9 cellular contexts compared by ENCODE assay signal in genomic region chr2:6828299-6828584, GRCh38. TPM values are rescaled to one million over a fixed set of nuclear protein-coding genes. Genes with fewer than 3 reads are reported as not detected.
DNase-seq lines count a peak whose midpoint lies in the region; ATAC-seq and TF ChIP-seq lines count a peak whose summit lies in the region.
"Had no signal": no experiment of that assay in that cellular context is flagged by ENCODE, and none has a peak within 500 bp of the region (broad histone marks: within the 10 kb centered on the region; RNA-seq: fewer than 3 reads in every experiment).

No MANE protein-coding gene starts in this region.

- H3K9me3 ChIP-seq in hepatocyte (ENCODE audit: low read depth), result peaks cover 6% of the 10 kb centered on the region
- no peaks in the 10 kb centered on the region for H3K9me3 ChIP-seq in uterus

- no peak for TF ChIP-seq POLR2A in uterus (IDR thresholded peaks at IDR 0.05)

- WGBS in hepatocyte (ENCODE audit: low lambda C conversion rate, missing lambda C conversion rate), result 8% methylated on average over 2 of the region's 2 CpGs

- ATAC-seq in HG02588 (IDR thresholded peaks at IDR 0.05; ENCODE audit: unreplicated experiment) (no peak), HG02798 (IDR thresholded peaks at IDR 0.05; ENCODE audit: poor library complexity, unreplicated experiment) (no peak), HG02610 (IDR thresholded peaks at IDR 0.05; ENCODE audit: unreplicated experiment) (no peak)

- no peak overlapping the region for H3K4me3 ChIP-seq in Jurkat, Clone E6-1 (ENCODE audit: low read length)
- no peak overlapping the region for H3K4me3 ChIP-seq in hepatocyte
- H3K4me3 ChIP-seq in uterus, result no peak overlapping the region

- peak overlapping the region; percentile 57 for H3K4me2 ChIP-seq in hepatocyte

- H4K20me1 ChIP-seq in hepatocyte (ENCODE audit: insufficient read depth, poor library complexity, severe bottlenecking), result no peaks in the 10 kb centered on the region

- H3K79me2 ChIP-seq in hepatocyte, result no peaks in the 10 kb centered on the region

- no peaks in the 10 kb centered on the region for H3K36me3 ChIP-seq in hepatocyte (replicated peaks; ENCODE audit: insufficient read depth, low read depth)
- no peaks in the 10 kb centered on the region for H3K36me3 ChIP-seq in uterus

- no peaks in the 10 kb centered on the region for H3K9me2 ChIP-seq in hepatocyte (replicated peaks; ENCODE audit: insufficient read depth)

- H3K4me1 ChIP-seq in hepatocyte (ENCODE audit: insufficient read depth) (peaks cover 6% of the 10 kb centered on the region), uterus (no peaks in the 10 kb centered on the region)

- H2AFZ ChIP-seq in hepatocyte, result peak overlapping the region; percentile 17

- DNase-seq in Ammon's horn (ENCODE audit: low spot score), result peak; percentile 71
- DNase-seq in Jurkat, Clone E6-1 (ENCODE audit: low read depth, low spot score), result peak; percentile 63
- DNase-seq in SKM-1 treated with dmso at 0.1 percent for 144 hours (lab: John Stamatoyannopoulos, UW; ENCODE audit: unreplicated experiment), result peak; percentile 71
- DNase-seq in hepatocyte (ENCODE audit: low spot score), result peak; percentile 66
- DNase-seq in uterus, result no peak

- peak; percentile 64 for TF ChIP-seq CTCF in hepatocyte (IDR thresholded peaks at IDR 0.05; ENCODE audit: poor library complexity)
- peak; percentile 29 to 61 (median 48) for TF ChIP-seq CTCF in uterus (IDR thresholded peaks at IDR 0.05)

- intact Hi-C loops in uterus (cut with DNase I; ENCODE audit: low total_unique reads), result no loop called here

- H3K27ac ChIP-seq in hepatocyte, result peak overlapping the region; percentile 70
- peak overlapping the region in 1 of 2 donors; percentile 36 for H3K27ac ChIP-seq in uterus
- H3K27ac ChIP-seq: epithelial cell of prostate had no signal

- H3K27me3 ChIP-seq in hepatocyte (no peaks in the 10 kb centered on the region), uterus (no peaks in the 10 kb centered on the region)

RNA-seq across cellular contexts. Expression of gene CMPK2, which starts 37.5 kb away (rescaled TPM):
- 19.8 TPM for polyA plus RNA-seq in Jurkat, Clone E6-1 (2012; ENCODE audit: insufficient read depth, insufficient read length)
- total RNA-seq in hepatocyte (5.4 and 7.0 TPM in 2 replicates), uterus (1 to 10 TPM; 2.9 to 9.7 (median 8.0) TPM)
- polyA plus RNA-seq in hepatocyte, result 2.6 and 4.1 TPM in 2 replicates

RNA-seq across cellular contexts. Expression of gene RSAD2, which starts 49.3 kb away (rescaled TPM):
- polyA plus RNA-seq in Jurkat, Clone E6-1 (2012; ENCODE audit: insufficient read depth, insufficient read length), result 5.7 TPM
- 1.3 and 1.6 TPM in 2 replicates for total RNA-seq in hepatocyte
- polyA plus RNA-seq in hepatocyte, result 1.1 and 2.9 TPM in 2 replicates
- 10 to 100 TPM in 2 of 4 donors, under 1 TPM in 2; 0.29 to 14.7 (median 6.3) TPM for total RNA-seq in uterus

Comparison
In these comparisons a context has a peak if more than half of its experiments do, and no peak if none do; other contexts are left out.
1. DNase-seq: peak in Ammon's horn (single experiment), Jurkat, Clone E6-1 (single experiment), SKM-1 treated with dmso at 0.1 percent for 144 hours (single experiment) and hepatocyte (single experiment); none in uterus (0 of 2).